25 cellular contexts compared by ENCODE assay signal in the genomic region with DNA sequence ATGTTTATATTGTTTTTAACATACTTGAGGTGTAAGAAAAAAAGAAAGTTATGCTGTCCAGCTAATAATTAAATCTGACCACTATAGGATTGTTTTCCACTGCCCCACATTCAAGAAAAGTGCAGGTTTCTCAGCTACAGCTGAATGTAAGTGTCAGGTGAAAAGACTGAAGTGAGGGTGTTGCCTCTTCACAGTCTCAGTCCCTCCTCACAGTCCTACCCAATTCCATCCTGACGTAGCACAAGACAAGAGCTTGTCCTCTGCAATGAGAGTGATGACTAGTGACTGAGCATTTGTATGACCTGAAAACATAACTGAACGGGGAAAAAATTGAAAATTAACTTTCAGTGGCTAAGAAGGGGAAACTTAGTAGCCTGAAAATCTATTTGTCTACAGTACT.
"Had no signal": no experiment of that assay in that cellular context is flagged by ENCODE, and none has a peak within 500 bp of the region (broad histone marks: within the 10 kb centered on the region; RNA-seq: fewer than 3 reads in every experiment).

No MANE protein-coding gene starts in this region.

- H3K4me1 ChIP-seq: colonic mucosa, foreskin keratinocyte, gastrocnemius medialis had no signal

- H3K4me3 Mint-ChIP-seq: dendritic cell treated with granulocyte-macrophage colony-stimulating factor and Interleukin-4, amounts not matched to agents 40 ng/mL and 50 ng/mL, for 4 days; effector memory CD8-positive, alpha-beta T cell; endodermal cell had no signal

- H3K9me3 ChIP-seq: colonic mucosa, esophagus muscularis mucosa, esophagus squamous epithelium, gastrocnemius medialis, gastroesophageal sphincter, heart left ventricle, heart right ventricle had no signal

- H3K9me3 Mint-ChIP-seq: dendritic cell treated with granulocyte-macrophage colony-stimulating factor and Interleukin-4, amounts not matched to agents 40 ng/mL and 50 ng/mL, for 4 days; endodermal cell had no signal

- H3K27ac Mint-ChIP-seq: dendritic cell treated with granulocyte-macrophage colony-stimulating factor and Interleukin-4, amounts not matched to agents 40 ng/mL and 50 ng/mL, for 4 days; effector memory CD8-positive, alpha-beta T cell; endodermal cell had no signal

- H3K27ac ChIP-seq: colonic mucosa, coronary artery, dorsolateral prefrontal cortex, epithelial cell of prostate, esophagus muscularis mucosa, esophagus squamous epithelium, foreskin keratinocyte, gastrocnemius medialis, gastroesophageal sphincter, heart left ventricle, heart right ventricle had no signal

- H3K36me3 ChIP-seq: colonic mucosa, esophagus muscularis mucosa, esophagus squamous epithelium, gastrocnemius medialis, gastroesophageal sphincter, heart left ventricle, heart right ventricle had no signal

- ATAC-seq: effector memory CD8-positive, alpha-beta T cell; esophagus mucosa; foreskin keratinocyte; gastrocnemius medialis; gastroesophageal sphincter; heart left ventricle; heart right ventricle had no signal

- H3K27me3 Mint-ChIP-seq: dendritic cell treated with granulocyte-macrophage colony-stimulating factor and Interleukin-4, amounts not matched to agents 40 ng/mL and 50 ng/mL, for 4 days; effector memory CD8-positive, alpha-beta T cell had no signal

- DNase-seq: colonic mucosa; cortex of kidney; dermis blood vessel endothelial cell; dorsolateral prefrontal cortex; effector CD4-positive, alpha-beta T cell; effector CD8-positive, alpha-beta T cell; effector memory CD4-positive, alpha-beta T cell; effector memory CD8-positive, alpha-beta T cell; endodermal cell; erythroblast; esophagus squamous epithelium; foreskin fibroblast; foreskin keratinocyte; foreskin melanocyte; gastrocnemius medialis; glutamatergic neuron; head of caudate nucleus; heart left ventricle; heart right ventricle had no signal

- H3K27me3 ChIP-seq: colonic mucosa, esophagus muscularis mucosa, esophagus squamous epithelium, foreskin keratinocyte, gastrocnemius medialis, gastroesophageal sphincter, heart left ventricle, heart right ventricle had no signal

- H3K4me3 ChIP-seq: colonic mucosa, coronary artery, dorsolateral prefrontal cortex, esophagus muscularis mucosa, esophagus squamous epithelium, gastrocnemius medialis, gastroesophageal sphincter, heart left ventricle, heart right ventricle had no signal
